1 cellular context compared by ENCODE assay signal in the genomic region with DNA sequence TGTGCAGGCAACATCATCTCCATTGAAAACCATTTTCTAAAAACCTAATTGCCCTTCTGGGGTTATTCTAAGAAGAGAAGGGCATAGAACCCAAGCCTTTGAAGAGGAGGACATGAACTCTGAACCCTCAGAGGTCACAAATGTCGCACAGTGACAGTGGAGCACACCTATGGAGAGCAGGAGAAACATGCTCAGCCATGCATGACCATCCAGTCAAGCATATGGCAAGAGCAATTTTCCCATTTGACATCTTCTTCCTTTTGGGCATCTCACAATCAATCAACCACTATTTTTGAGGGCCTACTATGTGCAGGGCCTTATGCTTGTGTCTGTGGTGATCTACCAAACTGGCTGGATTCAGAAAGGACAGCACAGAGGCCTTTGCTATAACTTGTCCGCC.
TF ChIP-seq lines count a peak whose summit lies in the region.

No MANE protein-coding gene starts in this region.

TF ChIP-seq in GM12878, 131 proteins besides CTCF, POLR2A, EP300 and RAD21 (continued from another document):
- TF ChIP-seq PAX5 (IDR thresholded peaks at IDR 0.05; ENCODE audit: borderline replicate concordance, low read depth, low read length), result peak; percentile 94
